In the genomic region with DNA sequence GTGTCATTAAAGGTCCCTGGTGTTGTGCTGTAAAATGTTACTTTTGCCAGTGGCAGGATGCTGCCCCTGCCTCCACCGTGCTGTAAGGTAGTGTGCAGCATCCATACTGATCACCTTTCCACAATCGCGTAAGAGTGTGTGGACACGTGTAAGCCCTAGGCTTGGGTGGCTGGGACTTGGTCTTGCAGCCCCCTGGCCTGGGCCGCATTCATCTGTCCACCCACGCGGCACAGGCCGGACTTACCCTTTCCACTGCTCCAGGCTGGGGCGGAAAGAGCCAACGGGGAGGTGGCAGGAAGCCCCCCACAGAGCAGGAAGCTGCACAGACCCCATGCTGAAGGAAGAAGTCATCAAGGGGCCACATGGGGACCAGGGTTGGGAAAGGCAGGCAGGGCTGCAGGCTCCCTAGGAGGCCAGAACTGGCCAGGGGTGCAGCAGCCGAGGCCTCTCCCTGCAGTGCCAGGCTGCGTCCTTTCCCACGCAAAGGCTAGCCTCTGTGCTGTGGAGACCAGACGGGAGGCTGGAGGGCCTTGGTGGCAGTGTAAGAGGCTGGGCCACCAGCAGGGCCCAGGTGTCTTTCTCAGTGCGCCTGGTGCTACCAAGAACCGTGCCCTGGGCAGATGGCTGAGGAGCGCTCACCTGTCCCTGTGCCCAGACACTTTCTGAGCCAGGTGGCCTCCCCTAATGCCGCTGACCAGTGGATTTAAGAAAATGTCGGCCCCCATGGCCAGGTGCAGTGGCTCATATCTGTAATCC, we compare ENCODE assay signal across 1 cellular context.
TF ChIP-seq lines count a peak whose summit lies in the region.

No MANE protein-coding gene starts in this region.

TF ChIP-seq in H1, 55 proteins besides CTCF, POLR2A, EP300 and RAD21:
- TF ChIP-seq SP1 (IDR thresholded peaks at IDR 0.05; ENCODE audit: low read depth, low read length) (no peak), TCF12 (IDR thresholded peaks at IDR 0.05; ENCODE audit: low read depth, low read length) (no peak), RNF2 (IDR thresholded peaks at IDR 0.05; ENCODE audit: borderline replicate concordance, low read depth, low read length, missing control alignments, poor library complexity, severe bottlenecking) (no peak)
